ENCODE assay signal across 8 cellular contexts in the genomic region with DNA sequence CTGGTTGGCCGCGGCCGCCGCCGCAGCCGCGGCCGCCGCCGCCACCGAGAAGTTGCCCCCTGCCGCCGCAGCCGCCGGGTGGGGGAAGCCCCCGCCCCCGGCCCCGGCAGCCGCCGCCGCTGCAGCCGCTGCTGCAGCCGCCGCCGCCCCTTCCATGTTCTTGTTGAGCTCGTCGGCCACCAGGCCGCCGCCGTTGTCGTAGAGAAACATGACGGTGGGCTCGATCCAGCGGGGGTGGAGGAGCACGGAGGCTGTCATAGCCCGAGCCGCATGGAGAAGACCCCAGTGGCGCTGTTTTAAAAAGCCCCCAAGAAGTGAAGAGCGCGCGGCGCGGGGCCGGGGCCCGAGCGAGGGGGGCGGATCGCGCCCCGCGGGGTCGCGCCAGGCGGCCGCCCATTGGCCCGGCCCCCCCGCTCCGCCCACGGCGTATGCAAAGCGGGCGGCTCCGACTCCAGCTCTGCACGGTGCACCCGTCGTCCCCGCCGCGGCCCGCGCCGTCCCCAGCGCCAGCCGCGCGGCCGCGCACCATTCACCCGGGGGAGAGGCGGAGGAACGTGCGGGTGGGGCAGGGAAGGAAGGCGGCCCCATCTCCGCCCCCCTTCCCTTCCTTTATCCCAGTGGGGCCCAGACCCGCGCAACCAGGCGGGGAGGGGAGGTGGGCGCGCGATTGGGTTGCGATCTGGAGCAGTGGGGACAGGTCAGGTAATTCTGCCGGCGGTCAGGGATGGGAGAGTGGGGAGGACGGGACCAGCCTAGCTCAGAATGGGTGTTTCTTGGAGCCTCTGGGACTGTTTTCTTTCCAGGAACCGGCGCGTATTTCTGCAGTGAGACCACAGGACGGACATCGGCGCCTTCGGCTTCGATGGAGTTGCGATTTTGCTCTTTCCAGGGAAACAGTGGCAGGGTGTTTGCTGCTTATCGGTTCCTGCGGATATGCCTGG. TPM values are rescaled to one million over a fixed set of nuclear protein-coding genes. Genes with fewer than 3 reads are reported as not detected.
DNase-seq lines count a peak whose midpoint lies in the region; ATAC-seq and TF ChIP-seq lines count a peak whose summit lies in the region.

A gene (minus strand): TSS at position 272 of the 941 bp plus-strand sequence. CDS start 14 bp downstream, at position 258.

- ATAC-seq in activated T-cell treated with anti-CD3 and anti-CD28 coated beads, Interleukin-2, amount 50 U/mL, for 72 hours (replicated peaks in 1 of 2): peak; percentile 63 to 77
- ATAC-seq in GM18873 (IDR thresholded peaks at IDR 0.05; ENCODE audit: low FRiP score, unreplicated experiment): no peak

- TF ChIP-seq CTCF in AG09309 (IDR thresholded peaks at IDR 0.05; ENCODE audit: control insufficient read depth, insufficient read depth, low read depth, low read length, missing control alignments) (no peak), GM13977 (IDR thresholded peaks at IDR 0.05; ENCODE audit: extremely low read depth, insufficient read depth, missing control alignments) (no peak), tibial nerve (IDR thresholded peaks at IDR 0.05) (no peak), GM10248 (IDR thresholded peaks at IDR 0.05; ENCODE audit: control extremely low read depth, extremely low read depth, low read depth, missing control alignments) (no peak)

- peaks cover 86% of the 10 kb centered on the region for H3K27me3 Mint-ChIP-seq in activated T-cell treated with anti-CD3 and anti-CD28 coated beads, Interleukin-2, amount 50 U/mL, for 72 hours (ENCODE audit: low read depth)

- in situ Hi-C loops in GM13977 (cut with MboI; ENCODE audit: low pct_unique_long_range_greater_than_20kb, low sequenced_read_pairs, unreplicated experiment): loop anchor here (10.0 kb wide), 1 partner anchor 725 kb away; no protein-coding TSS in a partner anchor

- no peaks in the 10 kb centered on the region for H3K36me3 Mint-ChIP-seq in activated T-cell treated with anti-CD3 and anti-CD28 coated beads, Interleukin-2, amount 50 U/mL, for 72 hours (ENCODE audit: insufficient read depth in 2 of 2)

- peaks cover 31% of the 10 kb centered on the region for H3K4me1 Mint-ChIP-seq in activated T-cell treated with anti-CD3 and anti-CD28 coated beads, Interleukin-2, amount 50 U/mL, for 72 hours (ENCODE audit: low read depth)

- no peaks in the 10 kb centered on the region for H3K9me3 ChIP-seq in tibial nerve

- peak within 1 kb of the TSS; percentile 75 to 87 for H3K4me3 Mint-ChIP-seq in activated T-cell treated with anti-CD3 and anti-CD28 coated beads, Interleukin-2, amount 50 U/mL, for 72 hours

- WGBS in tibial nerve, 2 donors: 1 to 3% methylated on average over 40 to 43 of the region's 105 CpGs

- H3K27me3 ChIP-seq in tibial nerve: peaks cover 7 to 90% of the 10 kb centered on the region in 2 donors

- H3K27ac ChIP-seq in tibial nerve: no peak within 1 kb of the TSS

- TF ChIP-seq POLR2A in tibial nerve (IDR thresholded peaks at IDR 0.05): no peak

- H3K27ac Mint-ChIP-seq in activated T-cell treated with anti-CD3 and anti-CD28 coated beads, Interleukin-2, amount 50 U/mL, for 72 hours: no peak within 1 kb of the TSS

- H3K4me1 ChIP-seq in tibial nerve: peaks cover 0 to 55% (median 28%) of the 10 kb centered on the region in 4 donors

- peak within 1 kb of the TSS; percentile 79 for H3K4me3 ChIP-seq in AG09309 (ENCODE audit: control insufficient read depth, low read depth, low read length)
- H3K4me3 ChIP-seq in tibial nerve: peak within 1 kb of the TSS; percentile 27 to 53 (median 40)

- DNase-seq in AG09309 (ENCODE audit: low read depth): no peak
- DNase-seq in GM13977 (ENCODE audit: low spot score): peak; percentile 69
- DNase-seq in NCI-H1694 (lab: John Stamatoyannopoulos, UW): peak; percentile 42
- no peak for DNase-seq in activated T-cell treated with anti-CD3 and anti-CD28 coated beads, Interleukin-2, amount 50 U/mL, for 72 hours
- peak; percentile 6 for DNase-seq in kidney glomerular epithelial cell (lab: John Stamatoyannopoulos, UW)
- DNase-seq in tibial nerve (ENCODE audit: low spot score in 2 of 2): peak in 1 of 2 donors; percentile 12
- no peak for DNase-seq in GM10248 (ENCODE audit: extremely low spot score)

- CTCF ChIA-PET in GM10248 (lab: Yijun Ruan, JAX): interaction anchor here (1.1 to 2.7 kb wide), 5 partner anchors 9 to 820 kb away, joined by 3 to 12 read pairs (median 6); no protein-coding TSS in a partner anchor

- POLR2A ChIA-PET in GM10248 (lab: Yijun Ruan, JAX): no interaction called here

- no peak for TF ChIP-seq EP300 in tibial nerve (IDR thresholded peaks at IDR 0.05)

- H3K36me3 ChIP-seq in tibial nerve: no peaks in the 10 kb centered on the region

- H3K9me3 Mint-ChIP-seq in activated T-cell treated with anti-CD3 and anti-CD28 coated beads, Interleukin-2, amount 50 U/mL, for 72 hours: no peaks in the 10 kb centered on the region

RNA-seq across cellular contexts. Expression of the gene that starts here (rescaled TPM):
- total RNA-seq in activated T-cell treated with anti-CD3 and anti-CD28 coated beads, Interleukin-2, amount 50 U/mL, for 72 hours: not detected
- 1 to 10 TPM in 1 of 4 donors, under 1 TPM in 3; 0.63 to 1.5 (median 0.72) TPM for total RNA-seq in tibial nerve

Comparison
In these comparisons a context has a peak if more than half of its experiments do, and no peak if none do; other contexts are left out.
1. Peak in ATAC-seq in activated T-cell treated with anti-CD3 and anti-CD28 coated beads, Interleukin-2, amount 50 U/mL, for 72 hours; RNA of the gene not detected or under 1 TPM.
2. DNase-seq: peak in GM13977 (single experiment), NCI-H1694 (single experiment) and kidney glomerular epithelial cell (single experiment); none in AG09309 (single experiment), activated T-cell treated with anti-CD3 and anti-CD28 coated beads, Interleukin-2, amount 50 U/mL, for 72 hours (0 of 2) and GM10248 (single experiment).